Comparison of ENCODE assay signal across 8 cellular contexts in genomic region chr2:17879137-17879912, GRCh38. TPM values are rescaled to one million over a fixed set of nuclear protein-coding genes. Genes with fewer than 3 reads are reported as not detected.
DNase-seq lines count a peak whose midpoint lies in the region; ATAC-seq and TF ChIP-seq lines count a peak whose summit lies in the region.

No MANE protein-coding gene starts in this region.

- H3K27me3 ChIP-seq in Panc1 (ENCODE audit: control insufficient read depth, insufficient read depth, low read length) (peaks cover 21% of the 10 kb centered on the region; the same call in 1 of the 2 replicates), liver (ENCODE audit: control insufficient read depth in 4 of 4, insufficient read depth in 4 of 4, low read length in 3 of 4) (peaks cover 0 to 2% (median 0%) of the 10 kb centered on the region in 4 donors)

- H3K4me3 ChIP-seq in Panc1 (ENCODE audit: low read depth in 2 of 2, low read length in 2 of 2) (peak overlapping the region; percentile 38 to 50), liver (ENCODE audit: low read depth in 1 of 3, low read length in 3 of 3) (peak overlapping the region; percentile 21 to 78 (median 73))

- H3K36me3 ChIP-seq in Panc1 (ENCODE audit: control insufficient read depth, insufficient read depth, low read length) (no peaks in the 10 kb centered on the region), liver (ENCODE audit: control insufficient read depth in 4 of 4, insufficient read depth in 3 of 4, low read depth in 1 of 4, low read length in 3 of 4) (no peaks in the 10 kb centered on the region)

- TF ChIP-seq CTCF in Panc1 (IDR thresholded peaks at IDR 0.05) (peak; percentile 34), liver (IDR thresholded peaks at IDR 0.05; ENCODE audit: low read depth, low read length, missing input control) (no peak)

- no peak overlapping the region for H3K27ac ChIP-seq in Panc1 (ENCODE audit: low read length)
- H3K27ac ChIP-seq in liver (ENCODE audit: low read depth in 1 of 2, low read length in 2 of 2) = peak overlapping the region in 1 of 2 donors; percentile 25
- peak overlapping the region; percentile 23 for H3K27ac ChIP-seq in substantia nigra (ENCODE audit: low read depth, low read length, poor library complexity, severe bottlenecking)

- H3K9me3 ChIP-seq in Panc1 (ENCODE audit: control insufficient read depth, insufficient read depth, low read depth, low read length) (no peaks in the 10 kb centered on the region), liver (ENCODE audit: control insufficient read depth in 4 of 4, low read length in 3 of 4) (no peaks in the 10 kb centered on the region)

- BruUV-seq in Panc1 (replicated peaks; lab: Mats Ljungman, UMichigan) = no TSS peak

- intact Hi-C loops in Right ventricle myocardium inferior (cut with DNase I) (no loop called here), cardiac septum (cut with DNase I) (no loop called here), Panc1 (cut with micrococcal nuclease; ENCODE audit: unreplicated experiment) (no loop called here)

- ATAC-seq in Right ventricle myocardium inferior (peak; percentile 80), Panc1 (peak; percentile 68)

- TF ChIP-seq RAD21 in liver (IDR thresholded peaks at IDR 0.05) = peak in 1 of 2 donors; percentile 3

- WGBS in liver = 1% methylated on average over 49 of the region's 49 CpGs

- H3K9ac ChIP-seq in liver (ENCODE audit: low read depth in 1 of 2, low read length in 2 of 2) = no peak overlapping the region

- DNase-seq in Right ventricle myocardium inferior (ENCODE audit: missing footprints) (peak; percentile 75), cardiac septum (ENCODE audit: low spot score) (no peak), HPDE6-E6E7 (ENCODE audit: extremely low spot score) (peak; percentile 41), Panc1 (ENCODE audit: low read depth, low spot score) (no peak), dedifferentiated amniotic fluid mesenchymal stem cell (ENCODE audit: extremely low spot score) (peak; percentile 45), substantia nigra (lab: John Stamatoyannopoulos, UW) (peak in 31 of 49 donors; percentile 3 to 60 (median 25)), occipital lobe (lab: John Stamatoyannopoulos, UW) (no peak)

- H3K4me1 ChIP-seq in Panc1 (ENCODE audit: control insufficient read depth, insufficient read depth, low read length) = peaks cover 5% of the 10 kb centered on the region; the same call in 1 of the 2 replicates
- H3K4me1 ChIP-seq in liver (ENCODE audit: control insufficient read depth in 4 of 4, insufficient read depth in 4 of 4, low read length in 3 of 4) = peaks cover 9 to 23% (median 20%) of the 10 kb centered on the region in 4 donors

- in situ Hi-C loops in Panc1 (cut with HindIII; ENCODE audit: low pct_unique_long_range_greater_than_20kb, low sequenced_read_pairs) = no loop called here

- CTCF ChIA-PET in Panc1 (lab: Charles Lee) = no interaction called here

- POLR2A ChIA-PET in Panc1 (lab: Charles Lee) = no interaction called here

TF ChIP-seq in liver, 16 proteins besides CTCF, POLR2A, EP300 and RAD21:
- TF ChIP-seq REST (IDR thresholded peaks at IDR 0.05) = no peak
- TF ChIP-seq ZBTB33 (IDR thresholded peaks at IDR 0.05) = no peak
- TF ChIP-seq ATF3 (IDR thresholded peaks at IDR 0.05) = no peak
- TF ChIP-seq SP1 (IDR thresholded peaks at IDR 0.05) = no peak
- no peak for TF ChIP-seq HNF4A (conservative IDR thresholded peaks at IDR 0.05)
- TF ChIP-seq GABPA (IDR thresholded peaks at IDR 0.05 in 1 of 2, conservative IDR thresholded peaks at IDR 0.05 in 1 of 2) = no peak
- TF ChIP-seq NR2F2 (IDR thresholded peaks at IDR 0.05) = peak; percentile 34
- TF ChIP-seq YY1 (IDR thresholded peaks at IDR 0.05) = no peak
- no peak for TF ChIP-seq JUND (IDR thresholded peaks at IDR 0.05)
- no peak for TF ChIP-seq EGR1 (IDR thresholded peaks at IDR 0.05; ENCODE audit: low read depth in 2 of 2)
- no peak for TF ChIP-seq FOXA2 (IDR thresholded peaks at IDR 0.05)
- no peak for TF ChIP-seq TAF1 (conservative IDR thresholded peaks at IDR 0.05)
- peak in 1 of 2 donors; percentile 31 for TF ChIP-seq RXRA (IDR thresholded peaks at IDR 0.05)

RNA-seq across cellular contexts. Expression of gene KCNS3, which starts 0.9 kb away (rescaled TPM):
- total RNA-seq in Right ventricle myocardium inferior (4.5 TPM), cardiac septum (3.7 TPM), Panc1 (2021; ENCODE audit: unreplicated experiment) (1.7 TPM), liver (1 to 10 TPM in 1 of 2 donors, under 1 TPM in 1; 0.56 to 2.8 TPM), occipital lobe (3.4 TPM)
- polyA plus RNA-seq in Panc1 (2012; ENCODE audit: insufficient read length) = 2.9 TPM
- 1 to 10 TPM in 1 of 2 donors, under 1 TPM in 1; 0.96 to 2.5 TPM for polyA plus RNA-seq in liver

Comparison
In these comparisons a context has a peak if more than half of its experiments do, and no peak if none do; other contexts are left out.
1. DNase-seq: peak in Right ventricle myocardium inferior (single experiment), HPDE6-E6E7 (single experiment), dedifferentiated amniotic fluid mesenchymal stem cell (single experiment) and substantia nigra (31 of 49); none in cardiac septum (single experiment), Panc1 (single experiment) and occipital lobe (single experiment).